8 cellular contexts compared by ENCODE assay signal in genomic region chr7:139118803-139119485, GRCh38. TPM values are rescaled to one million over a fixed set of nuclear protein-coding genes. Genes with fewer than 3 reads are reported as not detected.
DNase-seq lines count a peak whose midpoint lies in the region; ATAC-seq lines count a peak whose summit lies in the region.

No MANE protein-coding gene starts in this region.

- no peaks in the 10 kb centered on the region for H3K36me3 Mint-ChIP-seq in effector memory CD8-positive, alpha-beta T cell (ENCODE audit: insufficient read depth)

- peak overlapping the region; percentile 38 to 72 for H3K4me3 Mint-ChIP-seq in effector memory CD8-positive, alpha-beta T cell

- DNase-seq in A172 (ENCODE audit: low spot score) (peak; percentile 15), NOMO-1 treated with DMSO at 0.1 percent for 48 hours (lab: John Stamatoyannopoulos, UW; ENCODE audit: unreplicated experiment) (peak; percentile 64), DMS114 treated with DMSO at 0.1 percent for 48 hours (lab: John Stamatoyannopoulos, UW; ENCODE audit: unreplicated experiment) (no peak), activated gamma-delta T cell treated with Interleukin-2 at 50 U/mL for 16 hours (no peak), NCI-H2196 (lab: John Stamatoyannopoulos, UW; ENCODE audit: unreplicated experiment) (no peak)
- DNase-seq in effector memory CD8-positive, alpha-beta T cell: no peak

- ATAC-seq in GM18858 (IDR thresholded peaks at IDR 0.05; ENCODE audit: unreplicated experiment): peak; percentile 78
- peak; percentile 68 for ATAC-seq in HG02943 (IDR thresholded peaks at IDR 0.05; ENCODE audit: low read depth, unreplicated experiment)
- peak; percentile 81 for ATAC-seq in effector memory CD8-positive, alpha-beta T cell (replicated peaks)

- H3K27ac Mint-ChIP-seq in effector memory CD8-positive, alpha-beta T cell: peak overlapping the region; percentile 27 to 74

- H3K4me1 Mint-ChIP-seq in effector memory CD8-positive, alpha-beta T cell (ENCODE audit: low read depth in 2 of 2): peaks cover 10 to 16% of the 10 kb centered on the region in 2 donors

- no peaks in the 10 kb centered on the region for H3K9me3 Mint-ChIP-seq in effector memory CD8-positive, alpha-beta T cell

- peaks cover 0 to 6% of the 10 kb centered on the region in 2 donors for H3K27me3 Mint-ChIP-seq in effector memory CD8-positive, alpha-beta T cell

RNA-seq across cellular contexts. Expression of gene ZC3HAV1, which starts 9.4 kb away (rescaled TPM):
- total RNA-seq in A172 (2014; rRNA removed; shearing (Covaris generic)): 20.7 and 25.4 TPM in 2 replicates

Comparison
In these comparisons a context has a peak if more than half of its experiments do, and no peak if none do; other contexts are left out.
1. DNase-seq: peak in A172 (single experiment) and NOMO-1 treated with DMSO at 0.1 percent for 48 hours (single experiment); none in effector memory CD8-positive, alpha-beta T cell (0 of 3), DMS114 treated with DMSO at 0.1 percent for 48 hours (single experiment), activated gamma-delta T cell treated with Interleukin-2 at 50 U/mL for 16 hours (single experiment) and NCI-H2196 (single experiment).
2. Peak in every context shown above with its lines, with median percentiles within 50 percentile points of each other: ATAC-seq.